10 cellular contexts compared by ENCODE assay signal in genomic region chr12:75289678-75290200, GRCh38. TPM values are rescaled to one million over a fixed set of nuclear protein-coding genes. Genes with fewer than 3 reads are reported as not detected.
DNase-seq lines count a peak whose midpoint lies in the region; ATAC-seq, FAIRE-seq and TF ChIP-seq lines count a peak whose summit lies in the region.
"Had no signal": no experiment of that assay in that cellular context is flagged by ENCODE, and none has a peak within 500 bp of the region (broad histone marks: within the 10 kb centered on the region; RNA-seq: fewer than 3 reads in every experiment).

No MANE protein-coding gene starts in this region.

- H3K36me3 ChIP-seq in A673 (ENCODE audit: insufficient read depth, low read length, poor library complexity, severe bottlenecking) = no peaks in the 10 kb centered on the region
- H3K36me3 ChIP-seq in HCT116 (ENCODE audit: control insufficient read depth in 1 of 2, insufficient read depth in 2 of 2, low read length in 2 of 2) = no peaks in the 10 kb centered on the region
- H3K36me3 ChIP-seq in GM23338 (ENCODE audit: insufficient read depth) = no peaks in the 10 kb centered on the region

- no peaks in the 10 kb centered on the region for H3K9me3 Mint-ChIP-seq in GM23338
- H3K9me3 Mint-ChIP-seq in activated naive CD8-positive, alpha-beta T cell treated with anti-CD3 and anti-CD28 coated beads for 36 hours = no peaks in the 10 kb centered on the region
- H3K9me3 Mint-ChIP-seq: effector memory CD8-positive, alpha-beta T cell had no signal

- CTCF ChIA-PET in A673 (lab: Charles Lee) = no interaction called here
- CTCF ChIA-PET in HCT116 (lab: Charles Lee) = interaction anchor here (1.3 kb wide), 1 partner anchor 599 kb away, joined by 3 read pairs; no protein-coding TSS in a partner anchor

- H3K4me2 ChIP-seq in HCT116 (ENCODE audit: low read length) (no peak overlapping the region), GM23338 (no peak overlapping the region)

- H3F3A ChIP-seq in GM23338 (replicated peaks; ENCODE audit: low read depth) = no peaks in the 10 kb centered on the region

- H3K4me1 ChIP-seq in A673 (ENCODE audit: insufficient read depth, low read length, poor library complexity, severe bottlenecking) (no peaks in the 10 kb centered on the region), HCT116 (ENCODE audit: control insufficient read depth in 1 of 2, insufficient read depth in 2 of 2, low read length in 2 of 2) (no peaks in the 10 kb centered on the region), GM23338 (ENCODE audit: insufficient read depth) (peaks cover 8% of the 10 kb centered on the region; the same call in 1 of the 2 replicates)

- H3K9ac ChIP-seq in HCT116 (ENCODE audit: low read length) = no peak overlapping the region

- TF ChIP-seq CTCF in A673 (conservative IDR thresholded peaks at IDR 0.05; ENCODE audit: low read depth, low read length) (peak; percentile 51), HCT116 (IDR thresholded peaks at IDR 0.05 in 2 of 3, conservative IDR thresholded peaks at IDR 0.05 in 1 of 3; ENCODE audit: borderline replicate concordance in 1 of 3, insufficient read depth in 1 of 3, low read depth in 2 of 3, low read length in 2 of 3) (peak; percentile 16 to 52 (median 37); a peak in 4 of 6 replicates), GM23338 (conservative IDR thresholded peaks at IDR 0.05; ENCODE audit: low read depth in 2 of 2) (peak in 1 of 2 experiments; percentile 54; a peak in 3 of 4 replicates)

- H2AFZ ChIP-seq in HCT116 (ENCODE audit: low read depth, low read length, poor library complexity, severe bottlenecking) (no peak overlapping the region), GM23338 (no peak overlapping the region)

- H3K36me3 Mint-ChIP-seq in GM23338 (ENCODE audit: low read depth) = no peaks in the 10 kb centered on the region
- no peaks in the 10 kb centered on the region for H3K36me3 Mint-ChIP-seq in activated naive CD8-positive, alpha-beta T cell treated with anti-CD3 and anti-CD28 coated beads for 36 hours

- intact Hi-C loops in A673 (cut with micrococcal nuclease; ENCODE audit: unreplicated experiment) = loop anchor here (2.0 to 5.0 kb wide), 2 partner anchors 487 to 603 kb away; no protein-coding TSS in a partner anchor
- intact Hi-C loops in HCT116 (cut with micrococcal nuclease) = loop anchor here (5.0 kb wide), 1 partner anchor 597 kb away; no protein-coding TSS in a partner anchor

- peak; percentile 69 for TF ChIP-seq RAD21 in HCT116 (IDR thresholded peaks at IDR 0.05; ENCODE audit: low read depth)

- POLR2A ChIA-PET in A673 (lab: Charles Lee; ENCODE audit: low non-redundant PET) = no interaction called here
- POLR2A ChIA-PET in HCT116 (lab: Charles Lee) = no interaction called here

- H3K4me3 Mint-ChIP-seq in GM23338 = no peak overlapping the region
- H3K4me3 Mint-ChIP-seq in activated naive CD8-positive, alpha-beta T cell treated with anti-CD3 and anti-CD28 coated beads for 36 hours = no peak overlapping the region
- H3K4me3 Mint-ChIP-seq: effector memory CD8-positive, alpha-beta T cell had no signal

- TF ChIP-seq POLR2A in HCT116 (IDR thresholded peaks at IDR 0.05; ENCODE audit: borderline replicate concordance, extremely low read depth, insufficient read depth, insufficient read length) = no peak

- H3K79me2 ChIP-seq in HCT116 (ENCODE audit: insufficient read depth, low read length) (no peaks in the 10 kb centered on the region), GM23338 (replicated peaks; ENCODE audit: insufficient read depth) (no peaks in the 10 kb centered on the region)

- H3K27ac Mint-ChIP-seq in GM23338 = no peak overlapping the region
- no peak overlapping the region for H3K27ac Mint-ChIP-seq in activated naive CD8-positive, alpha-beta T cell treated with anti-CD3 and anti-CD28 coated beads for 36 hours
- H3K27ac Mint-ChIP-seq: effector memory CD8-positive, alpha-beta T cell had no signal

- H4K20me1 ChIP-seq in HCT116 (ENCODE audit: insufficient read depth) = no peaks in the 10 kb centered on the region
- H4K20me1 ChIP-seq in GM23338 (replicated peaks; ENCODE audit: insufficient read depth) = no peaks in the 10 kb centered on the region

- H3K4me3 ChIP-seq in A673 (ENCODE audit: low read depth, low read length, poor library complexity, severe bottlenecking) (no peak overlapping the region), HCT116 (replicated peaks in 1 of 2; ENCODE audit: low read depth in 1 of 2, low read length in 2 of 2) (no peak overlapping the region), GM23338 (no peak overlapping the region)

- FAIRE-seq in frontal cortex (lab: Jason Lieb, UNC) = peak; percentile 66

- H3K9me2 ChIP-seq in HCT116 (ENCODE audit: insufficient read depth) (no peaks in the 10 kb centered on the region), GM23338 (ENCODE audit: insufficient read depth) (no peaks in the 10 kb centered on the region)

- H3K27ac ChIP-seq in A673 (ENCODE audit: low read depth, low read length, poor library complexity, severe bottlenecking) (no peak overlapping the region), HCT116 (ENCODE audit: low read depth, low read length) (no peak overlapping the region), GM23338 (ENCODE audit: low read depth) (no peak overlapping the region)

- ATAC-seq in HCT116 (no peak), SK-N-SH treated with all-trans-retinoic acid at 6 μM for 48 hours (peak; percentile 47; the same call in 1 of the 3 replicates), HG03108 (IDR thresholded peaks at IDR 0.05; ENCODE audit: unreplicated experiment) (no peak), GM23338 (no peak)
- ATAC-seq: effector memory CD8-positive, alpha-beta T cell had no signal

- H3K27me3 Mint-ChIP-seq in GM23338 (ENCODE audit: insufficient read depth, low read depth, poor library complexity) = no peaks in the 10 kb centered on the region
- no peaks in the 10 kb centered on the region for H3K27me3 Mint-ChIP-seq in activated naive CD8-positive, alpha-beta T cell treated with anti-CD3 and anti-CD28 coated beads for 36 hours
- H3K27me3 Mint-ChIP-seq: effector memory CD8-positive, alpha-beta T cell had no signal

- RAD21 ChIA-PET in HCT116 (lab: Charles Lee; ENCODE audit: low non-redundant PET in 1 of 2, low total read pairs in 2 of 2, uncharacterized antibody in 2 of 2, unreplicated experiment in 2 of 2) = no interaction called here

- BruUV-seq in A673 (replicated peaks; lab: Mats Ljungman, UMichigan) (no TSS peak), HCT116 (replicated peaks; lab: Mats Ljungman, UMichigan) (no TSS peak)

- DNase-seq in A673 (ENCODE audit: low spot score) (peak; percentile 28), HCT116 (ENCODE audit: low read depth, low spot score) (peak; percentile 3), frontal cortex (ENCODE audit: low spot score in 2 of 2) (no peak), activated gamma-delta T cell treated with Interleukin-2 at 50 U/mL for 16 hours (no peak), GM23338 (ENCODE audit: low spot score) (no peak)
- no peak for DNase-seq in activated naive CD8-positive, alpha-beta T cell treated with anti-CD3 and anti-CD28 coated beads for 36 hours
- DNase-seq: DMS153; effector memory CD8-positive, alpha-beta T cell had no signal

- peaks cover 12% of the 10 kb centered on the region for H3K4me1 Mint-ChIP-seq in GM23338
- H3K4me1 Mint-ChIP-seq in activated naive CD8-positive, alpha-beta T cell treated with anti-CD3 and anti-CD28 coated beads for 36 hours = no peaks in the 10 kb centered on the region

- no peaks in the 10 kb centered on the region for H3K27me3 ChIP-seq in A673 (replicated peaks; ENCODE audit: insufficient read depth, low read depth, low read length, poor library complexity)
- no peaks in the 10 kb centered on the region for H3K27me3 ChIP-seq in HCT116 (ENCODE audit: insufficient read depth, low read length)
- H3K27me3 ChIP-seq in GM23338 (ENCODE audit: insufficient read depth) = no peaks in the 10 kb centered on the region

- H3K9me3 ChIP-seq in A673 (ENCODE audit: low read depth, low read length, poor library complexity, severe bottlenecking) = no peaks in the 10 kb centered on the region
- no peaks in the 10 kb centered on the region for H3K9me3 ChIP-seq in HCT116 (ENCODE audit: control insufficient read depth in 1 of 2, insufficient read depth in 1 of 2, low read depth in 1 of 2, low read length in 2 of 2)

TF ChIP-seq in HCT116, 20 proteins besides CTCF, POLR2A, EP300 and RAD21:
- TF ChIP-seq SIN3A (IDR thresholded peaks at IDR 0.05; ENCODE audit: low read depth) (no peak), ELF1 (IDR thresholded peaks at IDR 0.05; ENCODE audit: borderline replicate concordance, low read depth) (no peak), CEBPB (IDR thresholded peaks at IDR 0.05; ENCODE audit: low read depth) (no peak), SP1 (IDR thresholded peaks at IDR 0.05; ENCODE audit: low read depth) (no peak), JUND (IDR thresholded peaks at IDR 0.05) (no peak)

TF ChIP-seq in SK-N-SH treated with all-trans-retinoic acid at 6 μM for 48 hours, 23 proteins besides CTCF, POLR2A, EP300 and RAD21 (continues in another document):
- TF ChIP-seq ISL1 (CRISPR knock-in tag; IDR thresholded peaks at IDR 0.05) (no peak), ZFP3 (CRISPR knock-in tag; IDR thresholded peaks at IDR 0.05) (no peak), ESRRG (CRISPR knock-in tag; IDR thresholded peaks at IDR 0.05) (no peak), SNAI2 (CRISPR knock-in tag; IDR thresholded peaks at IDR 0.05) (no peak), ZFP30 (CRISPR knock-in tag; IDR thresholded peaks at IDR 0.05) (no peak)

TF ChIP-seq in GM23338, 12 proteins besides CTCF, POLR2A, EP300 and RAD21:
- TF ChIP-seq CREB1 (CRISPR knock-in tag; IDR thresholded peaks at IDR 0.05; ENCODE audit: low read depth) (no peak), EZH2 (IDR thresholded peaks at IDR 0.05; ENCODE audit: low read depth, unreplicated experiment) (no peak), STAT1 (IDR thresholded peaks at IDR 0.05; ENCODE audit: unreplicated experiment) (no peak)

RNA-seq across cellular contexts. Expression of gene CAPS2, which starts 40.4 kb away (rescaled TPM):
- total RNA-seq in A673 (2021) = 10.4 and 13.2 TPM in 2 replicates
- total RNA-seq in HCT116 (2021; ENCODE audit: unreplicated experiment) = 18.3 TPM
- 5.9 and 8.3 TPM in 2 replicates for polyA plus RNA-seq in HCT116 (2012)
- total RNA-seq in frontal cortex = 9.8 TPM
- total RNA-seq in GM23338 (2014; rRNA removed; shearing (Covaris generic)) = 4.1 and 7.4 TPM in 2 replicates
- polyA plus RNA-seq in GM23338 (2016; fragmentation: Nextera tagmentation; extraction: Ambion mirVana) = 2.2 and 2.9 TPM in 2 replicates
- total RNA-seq in activated naive CD8-positive, alpha-beta T cell treated with anti-CD3 and anti-CD28 coated beads for 36 hours = 1 to 10 TPM; 2.4 to 3.0 TPM

RNA-seq across cellular contexts. Expression of gene GLIPR1L1, which starts 44.7 kb away (rescaled TPM):
- not detected in 2 replicates for total RNA-seq in A673 (2021)
- not detected for total RNA-seq in HCT116 (2021; ENCODE audit: unreplicated experiment)
- polyA plus RNA-seq in HCT116 (2012) = 0.39 and 0.42 TPM in 2 replicates
- total RNA-seq in frontal cortex = under 0.01 TPM
- not detected in 2 replicates for total RNA-seq in GM23338 (2014; rRNA removed; shearing (Covaris generic))
- polyA plus RNA-seq in GM23338 (2016; fragmentation: Nextera tagmentation; extraction: Ambion mirVana) = 3.1 and 4.4 TPM in 2 replicates
- not detected for total RNA-seq in activated naive CD8-positive, alpha-beta T cell treated with anti-CD3 and anti-CD28 coated beads for 36 hours

Comparison
In these comparisons a context has a peak if more than half of its experiments do, and no peak if none do; other contexts are left out.
1. DNase-seq: peak in A673 (single experiment) and HCT116 (single experiment); none in frontal cortex (0 of 2), activated gamma-delta T cell treated with Interleukin-2 at 50 U/mL for 16 hours (single experiment), GM23338 (single experiment) and activated naive CD8-positive, alpha-beta T cell treated with anti-CD3 and anti-CD28 coated beads for 36 hours (single experiment).